In the genomic region with DNA sequence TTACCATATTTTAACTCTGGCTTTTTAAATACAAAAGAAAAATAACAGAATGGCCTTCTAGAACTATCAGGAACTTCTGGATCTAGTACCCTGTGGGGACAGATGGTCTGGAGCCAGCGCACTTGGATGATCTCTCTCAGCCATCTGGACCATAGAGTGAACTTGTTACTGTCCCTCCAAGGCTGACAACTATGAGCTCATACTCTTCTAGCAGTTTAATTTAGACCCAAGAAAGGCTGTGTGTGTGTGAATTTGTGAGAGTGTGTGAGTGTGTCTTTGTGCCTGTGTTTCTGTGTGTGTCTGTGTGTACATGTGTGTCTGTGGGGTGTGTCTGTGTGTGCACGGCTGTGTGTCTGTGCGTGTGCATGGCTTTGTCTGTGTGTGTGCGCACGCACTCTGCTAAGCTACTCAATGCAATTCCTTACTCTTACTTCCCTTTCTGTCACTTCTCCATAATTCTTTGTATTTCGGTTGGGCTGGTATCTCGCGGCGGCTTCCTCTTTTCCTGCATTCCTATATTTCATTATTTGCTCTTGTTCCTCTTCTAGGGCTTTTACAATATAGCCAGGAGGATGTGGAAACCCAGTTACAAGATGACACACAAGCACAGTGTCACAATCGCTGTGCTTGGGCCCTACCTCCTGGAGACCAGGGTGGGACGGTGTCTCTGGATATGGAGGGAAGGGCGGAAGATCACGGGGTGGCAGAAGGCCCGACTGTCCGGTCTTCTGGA, we compare ENCODE assay signal across 1 cellular context.
TF ChIP-seq lines count a peak whose summit lies in the region.

No MANE protein-coding gene starts in this region.

TF ChIP-seq in K562, 482 proteins besides CTCF, POLR2A, EP300 and RAD21 (continued from another document and continues in another):
- TF ChIP-seq ZMIZ1 (IDR thresholded peaks at IDR 0.05; ENCODE audit: low read depth in 2 of 2, low read length in 2 of 2) (no peak; a peak in 1 of 4 replicates), ZSCAN32 (CRISPR knock-in tag; IDR thresholded peaks at IDR 0.05) (no peak), CBX3 (IDR thresholded peaks at IDR 0.05; ENCODE audit: borderline replicate concordance in 1 of 2, low read length in 2 of 2) (peak in 1 of 2 experiments; percentile 68; a peak in 1 of 3 replicates), THRAP3 (IDR thresholded peaks at IDR 0.05; ENCODE audit: borderline replicate concordance) (0 out of 2 replicates have a peak, but pooled peaks have one; percentile 16), TCF3 (CRISPR knock-in tag; IDR thresholded peaks at IDR 0.05) (no peak; the same call in none of the 2 replicates), ARID3B (CRISPR knock-in tag; IDR thresholded peaks at IDR 0.05; ENCODE audit: borderline replicate concordance) (no peak), NR3C1 (CRISPR knock-in tag; IDR thresholded peaks at IDR 0.05) (no peak), RFX7 (CRISPR knock-in tag; IDR thresholded peaks at IDR 0.05) (no peak), SPI1 (IDR thresholded peaks at IDR 0.05; ENCODE audit: borderline replicate concordance, low read depth, low read length) (peak; percentile 96), DPF2 (IDR thresholded peaks at IDR 0.05) (peak; percentile 82), ERF (CRISPR knock-in tag; IDR thresholded peaks at IDR 0.05) (no peak), WHSC1 (IDR thresholded peaks at IDR 0.05; ENCODE audit: low read length) (no peak), PHF21A (IDR thresholded peaks at IDR 0.05; ENCODE audit: borderline replicate concordance, low read depth) (no peak), POLR2H (tag; IDR thresholded peaks at IDR 0.05; ENCODE audit: low read depth) (no peak), RBBP5 (IDR thresholded peaks at IDR 0.05; ENCODE audit: borderline replicate concordance, insufficient read depth, low read length, poor library complexity, severe bottlenecking) (peak; percentile 41), SMARCA5 (IDR thresholded peaks at IDR 0.05) (no peak; the same call in 1 of the 2 replicates), MCM7 (IDR thresholded peaks at IDR 0.05) (no peak), ZC3H11A (IDR thresholded peaks at IDR 0.05; ENCODE audit: low read depth, low read length) (no peak), ZBTB9 (CRISPR knock-in tag; IDR thresholded peaks at IDR 0.05) (no peak), TSC22D4 (tag; IDR thresholded peaks at IDR 0.05) (no peak), ATF4 (CRISPR knock-in tag; IDR thresholded peaks at IDR 0.05) (no peak; the same call in 1 of the 2 replicates), ZNF280B (CRISPR knock-in tag; IDR thresholded peaks at IDR 0.05) (no peak), ZNF124 (CRISPR knock-in tag; IDR thresholded peaks at IDR 0.05) (no peak), EZH2 (IDR thresholded peaks at IDR 0.05; ENCODE audit: borderline replicate concordance, low read depth, low read length) (no peak), ZNF75A (CRISPR knock-in tag; IDR thresholded peaks at IDR 0.05) (no peak), ARID3A (IDR thresholded peaks at IDR 0.05; ENCODE audit: borderline replicate concordance, low read depth, low read length) (no peak), MYBL2 (IDR thresholded peaks at IDR 0.05; ENCODE audit: low read depth) (no peak), MYBL2 (CRISPR knock-in tag; IDR thresholded peaks at IDR 0.05; ENCODE audit: borderline replicate concordance) (no peak), PCBP1 (IDR thresholded peaks at IDR 0.05; ENCODE audit: low read depth, low read length, poor library complexity, severe bottlenecking) (no peak), NR2F6 (CRISPR knock-in tag; IDR thresholded peaks at IDR 0.05) (no peak), C11orf30 (IDR thresholded peaks at IDR 0.05; ENCODE audit: low read depth) (no peak), ZNF764 (CRISPR knock-in tag; IDR thresholded peaks at IDR 0.05; ENCODE audit: low read depth) (no peak)
- TF ChIP-seq, protein P1, sequence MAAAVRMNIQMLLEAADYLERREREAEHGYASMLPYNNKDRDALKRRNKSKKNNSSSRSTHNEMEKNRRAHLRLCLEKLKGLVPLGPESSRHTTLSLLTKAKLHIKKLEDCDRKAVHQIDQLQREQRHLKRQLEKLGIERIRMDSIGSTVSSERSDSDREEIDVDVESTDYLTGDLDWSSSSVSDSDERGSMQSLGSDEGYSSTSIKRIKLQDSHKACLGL (CRISPR knock-in tag; IDR thresholded peaks at IDR 0.05; ENCODE audit: borderline replicate concordance, poor library complexity, severe bottlenecking) = no peak
- TF ChIP-seq, protein P2, sequence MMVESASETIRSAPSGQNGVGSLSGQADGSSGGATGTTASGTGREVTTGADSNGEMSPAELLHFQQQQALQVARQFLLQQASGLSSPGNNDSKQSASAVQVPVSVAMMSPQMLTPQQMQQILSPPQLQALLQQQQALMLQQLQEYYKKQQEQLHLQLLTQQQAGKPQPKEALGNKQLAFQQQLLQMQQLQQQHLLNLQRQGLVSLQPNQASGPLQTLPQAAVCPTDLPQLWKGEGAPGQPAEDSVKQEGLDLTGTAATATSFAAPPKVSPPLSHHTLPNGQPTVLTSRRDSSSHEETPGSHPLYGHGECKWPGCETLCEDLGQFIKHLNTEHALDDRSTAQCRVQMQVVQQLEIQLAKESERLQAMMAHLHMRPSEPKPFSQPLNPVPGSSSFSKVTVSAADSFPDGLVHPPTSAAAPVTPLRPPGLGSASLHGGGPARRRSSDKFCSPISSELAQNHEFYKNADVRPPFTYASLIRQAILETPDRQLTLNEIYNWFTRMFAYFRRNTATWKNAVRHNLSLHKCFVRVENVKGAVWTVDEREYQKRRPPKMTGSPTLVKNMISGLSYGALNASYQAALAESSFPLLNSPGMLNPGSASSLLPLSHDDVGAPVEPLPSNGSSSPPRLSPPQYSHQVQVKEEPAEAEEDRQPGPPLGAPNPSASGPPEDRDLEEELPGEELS (CRISPR knock-in tag; IDR thresholded peaks at IDR 0.05; ENCODE audit: borderline replicate concordance) = no peak
- TF ChIP-seq, protein P3, sequence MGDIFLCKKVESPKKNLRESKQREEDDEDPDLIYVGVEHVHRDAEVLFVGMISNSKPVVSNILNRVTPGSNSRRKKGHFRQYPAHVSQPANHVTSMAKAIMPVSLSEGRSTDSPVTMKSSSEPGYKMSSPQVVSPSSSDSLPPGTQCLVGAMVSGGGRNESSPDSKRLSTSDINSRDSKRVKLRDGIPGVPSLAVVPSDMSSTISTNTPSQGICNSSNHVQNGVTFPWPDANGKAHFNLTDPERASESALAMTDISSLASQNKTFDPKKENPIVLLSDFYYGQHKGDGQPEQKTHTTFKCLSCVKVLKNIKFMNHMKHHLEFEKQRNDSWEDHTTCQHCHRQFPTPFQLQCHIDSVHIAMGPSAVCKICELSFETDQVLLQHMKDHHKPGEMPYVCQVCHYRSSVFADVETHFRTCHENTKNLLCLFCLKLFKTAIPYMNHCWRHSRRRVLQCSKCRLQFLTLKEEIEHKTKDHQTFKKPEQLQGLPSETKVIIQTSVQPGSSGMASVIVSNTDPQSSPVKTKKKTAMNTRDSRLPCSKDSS (IDR thresholded peaks at IDR 0.05; ENCODE audit: low read depth, partially characterized antibody) = no peak
- TF ChIP-seq, protein P4, sequence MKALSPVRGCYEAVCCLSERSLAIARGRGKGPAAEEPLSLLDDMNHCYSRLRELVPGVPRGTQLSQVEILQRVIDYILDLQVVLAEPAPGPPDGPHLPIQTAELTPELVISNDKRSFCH (CRISPR knock-in tag; IDR thresholded peaks at IDR 0.05) = no peak
- TF ChIP-seq, protein P4 (tag; IDR thresholded peaks at IDR 0.05) = no peak
- TF ChIP-seq, protein P5, sequence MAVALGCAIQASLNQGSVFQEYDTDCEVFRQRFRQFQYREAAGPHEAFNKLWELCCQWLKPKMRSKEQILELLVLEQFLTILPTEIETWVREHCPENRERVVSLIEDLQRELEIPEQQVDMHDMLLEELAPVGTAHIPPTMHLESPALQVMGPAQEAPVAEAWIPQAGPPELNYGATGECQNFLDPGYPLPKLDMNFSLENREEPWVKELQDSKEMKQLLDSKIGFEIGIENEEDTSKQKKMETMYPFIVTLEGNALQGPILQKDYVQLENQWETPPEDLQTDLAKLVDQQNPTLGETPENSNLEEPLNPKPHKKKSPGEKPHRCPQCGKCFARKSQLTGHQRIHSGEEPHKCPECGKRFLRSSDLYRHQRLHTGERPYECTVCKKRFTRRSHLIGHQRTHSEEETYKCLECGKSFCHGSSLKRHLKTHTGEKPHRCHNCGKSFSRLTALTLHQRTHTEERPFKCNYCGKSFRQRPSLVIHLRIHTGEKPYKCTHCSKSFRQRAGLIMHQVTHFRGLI (CRISPR knock-in tag; IDR thresholded peaks at IDR 0.05) = peak; percentile 6; the same call in 1 of the 2 replicates
- TF ChIP-seq, protein P6, sequence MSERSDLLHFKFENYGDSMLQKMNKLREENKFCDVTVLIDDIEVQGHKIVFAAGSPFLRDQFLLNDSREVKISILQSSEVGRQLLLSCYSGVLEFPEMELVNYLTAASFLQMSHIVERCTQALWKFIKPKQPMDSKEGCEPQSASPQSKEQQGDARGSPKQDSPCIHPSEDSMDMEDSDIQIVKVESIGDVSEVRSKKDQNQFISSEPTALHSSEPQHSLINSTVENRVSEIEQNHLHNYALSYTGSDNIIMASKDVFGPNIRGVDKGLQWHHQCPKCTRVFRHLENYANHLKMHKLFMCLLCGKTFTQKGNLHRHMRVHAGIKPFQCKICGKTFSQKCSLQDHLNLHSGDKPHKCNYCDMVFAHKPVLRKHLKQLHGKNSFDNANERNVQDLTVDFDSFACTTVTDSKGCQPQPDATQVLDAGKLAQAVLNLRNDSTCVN (CRISPR knock-in tag; IDR thresholded peaks at IDR 0.05) = 0 out of 2 replicates have a peak, but pooled peaks have one; percentile 70
